ENCODE assay signal across 8 cellular contexts in genomic region chr1:111203681-111204210, GRCh38. TPM values are rescaled to one million over a fixed set of nuclear protein-coding genes. Genes with fewer than 3 reads are reported as not detected.
A peak's percentile ranks its signal among the peaks of the same experiment; 100 is the strongest.
DNase-seq lines count a peak whose midpoint lies in the region; ATAC-seq and TF ChIP-seq lines count a peak whose summit lies in the region.

No MANE protein-coding gene starts in this region.

- POLR2A ChIA-PET in WTC11 (lab: Charles Lee) = no interaction called here

- H3K9me3 Mint-ChIP-seq in WTC11 = no peaks in the 10 kb centered on the region

- H3K36me3 Mint-ChIP-seq in WTC11 = no peaks in the 10 kb centered on the region

- H3K9me3 ChIP-seq in lung (ENCODE audit: control insufficient read depth in 2 of 2, insufficient read depth in 1 of 2, low read length in 1 of 2) = no peaks in the 10 kb centered on the region

- peaks cover 0 to 2% of the 10 kb centered on the region in 2 donors for H3K36me3 ChIP-seq in lung (ENCODE audit: control insufficient read depth in 2 of 2, insufficient read depth in 2 of 2, low read length in 2 of 2)

- no peak overlapping the region for H3K27ac Mint-ChIP-seq in WTC11

- CTCF ChIA-PET in WTC11 (lab: Charles Lee) = interaction anchor here (1.1 kb wide), 1 partner anchor 19 kb away, joined by 4 read pairs; no protein-coding TSS in a partner anchor

- H3K27me3 ChIP-seq in lung (ENCODE audit: control insufficient read depth, insufficient read depth) = no peaks in the 10 kb centered on the region

- H3K4me3 ChIP-seq in cardiac fibroblast (replicated peaks in 1 of 2; ENCODE audit: low read depth in 2 of 2, low read length in 2 of 2) (peak overlapping the region; percentile 53 to 57), lung (peak overlapping the region; percentile 70)

- H3K4me1 Mint-ChIP-seq in WTC11 = peaks cover 26% of the 10 kb centered on the region

- ATAC-seq in GM21619 (IDR thresholded peaks at IDR 0.05; ENCODE audit: unreplicated experiment) = peak; percentile 54
- ATAC-seq in WTC11 = peak; percentile 42
- peak; percentile 62 for ATAC-seq in lung (ENCODE audit: insufficient read depth, low FRiP score)

- peaks cover 0 to 28% of the 10 kb centered on the region in 2 donors for H3K4me1 ChIP-seq in lung (ENCODE audit: control insufficient read depth in 2 of 2, insufficient read depth in 2 of 2, low read length in 2 of 2)

- TF ChIP-seq CTCF in WTC11 (IDR thresholded peaks at IDR 0.05) = no peak
- no peak for TF ChIP-seq CTCF in cardiac fibroblast (IDR thresholded peaks at IDR 0.05; ENCODE audit: low read depth, low read length)
- no peak for TF ChIP-seq CTCF in lung (IDR thresholded peaks at IDR 0.05; ENCODE audit: control extremely low read depth, extremely low read depth)

- WGBS in lung, 2 donors = 4 to 11% methylated on average over 32 to 43 of the region's 43 CpGs

- peak overlapping the region; percentile 27; the same call in 1 of the 2 replicates for H3K4me3 Mint-ChIP-seq in WTC11

- DNase-seq in ELR (ENCODE audit: low read depth) (peak; percentile 52), LoVo (ENCODE audit: low spot score) (peak; percentile 72), WTC11 (ENCODE audit: low spot score) (peak; percentile 52), cardiac fibroblast (ENCODE audit: low read depth in 2 of 2) (peak; percentile 27 to 47), lung (ENCODE audit: low spot score) (peak; percentile 90), kidney glomerular epithelial cell (lab: John Stamatoyannopoulos, UW) (no peak)
- DNase-seq in stimulated activated CD8-positive, alpha-beta memory T cell treated with anti-CD3 and anti-CD28 coated beads, Interleukin-15, amount 100 ng/mL, for 48 hours (ENCODE audit: low read depth in 2 of 2) = peak; percentile 83 to 84

- H3K27ac ChIP-seq in lung (ENCODE audit: low read depth in 1 of 2, low read length in 1 of 2) = peak overlapping the region in 1 of 2 donors; percentile 96

- peaks cover 55% of the 10 kb centered on the region for H3K27me3 Mint-ChIP-seq in WTC11 (ENCODE audit: low read depth)

TF ChIP-seq in WTC11, 78 proteins besides CTCF, POLR2A, EP300 and RAD21 (continues in another document):
- TF ChIP-seq IRF1 (CRISPR knock-in tag; IDR thresholded peaks at IDR 0.05) = no peak
- TF ChIP-seq MLX (CRISPR knock-in tag; IDR thresholded peaks at IDR 0.05) = no peak
- no peak for TF ChIP-seq PRDM15 (CRISPR knock-in tag; IDR thresholded peaks at IDR 0.05)
- no peak for TF ChIP-seq ELF4 (CRISPR knock-in tag; IDR thresholded peaks at IDR 0.05; ENCODE audit: low read depth)
- no peak for TF ChIP-seq ATF3 (CRISPR knock-in tag; conservative IDR thresholded peaks at IDR 0.05)
- TF ChIP-seq USF2 (CRISPR knock-in tag; IDR thresholded peaks at IDR 0.05) = no peak
- TF ChIP-seq CREM (CRISPR knock-in tag; IDR thresholded peaks at IDR 0.05) = no peak
- TF ChIP-seq CDX4 (CRISPR knock-in tag; IDR thresholded peaks at IDR 0.05; ENCODE audit: borderline replicate concordance) = no peak
- no peak for TF ChIP-seq ARID4B (CRISPR knock-in tag; IDR thresholded peaks at IDR 0.05; ENCODE audit: borderline replicate concordance)

RNA-seq across cellular contexts. Expression of gene DENND2D, which starts 3.3 kb away (rescaled TPM):
- 2.1 to 2.9 TPM (median 2.2 TPM) in 3 replicates for total RNA-seq in WTC11 (2021)
- 10 to 100 TPM; 39.3 to 61.6 TPM for total RNA-seq in lung
- polyA plus RNA-seq in lung = 10 to 100 TPM; 49.5 to 71.7 TPM

RNA-seq across cellular contexts. Expression of gene CHI3L2, which starts 23.8 kb away (rescaled TPM):
- total RNA-seq in WTC11 (2021) (0.41 to 0.61 TPM (median 0.41 TPM) in 3 replicates), lung (100 to 1,000 TPM in 1 of 2 donors, 10 to 100 TPM in 1; 30.1 to 298 TPM)
- polyA plus RNA-seq in lung = 100 to 1,000 TPM in 1 of 2 donors, 10 to 100 TPM in 1; 75.6 to 206 TPM

Comparison
In these comparisons a context has a peak if more than half of its experiments do, and no peak if none do; other contexts are left out.
1. RNA of gene DENND2D, which starts 3.3 kb away (total RNA-seq): 39.3 to 61.6 TPM in lung; 2.1 to 2.9 TPM in WTC11; every median in the first group is over 10 times any median in the second.
2. RNA of gene CHI3L2, which starts 23.8 kb away (total RNA-seq): 30.1 to 298 TPM in lung; 0.41 to 0.61 TPM in WTC11; every median in the first group is over 10 times any median in the second.
3. Peak in every context shown above with its lines, with median percentiles within 50 percentile points of each other: ATAC-seq.